In genomic region chr7:1725199-1725701, GRCh38 we compare ENCODE assay signal across 12 cellular contexts. TPM values are rescaled to one million over a fixed set of nuclear protein-coding genes. Genes with fewer than 3 reads are reported as not detected.
A peak's percentile ranks its signal among the peaks of the same experiment; 100 is the strongest.
DNase-seq lines count a peak whose midpoint lies in the region; ATAC-seq, FAIRE-seq and TF ChIP-seq lines count a peak whose summit lies in the region.
"Had no signal": no experiment of that assay in that cellular context is flagged by ENCODE, and none has a peak within 500 bp of the region (broad histone marks: within the 10 kb centered on the region; RNA-seq: fewer than 3 reads in every experiment).

No MANE protein-coding gene starts in this region.

- H3K36me3 ChIP-seq in Karpas-422 (ENCODE audit: insufficient read depth, low read length): no peaks in the 10 kb centered on the region
- H3K36me3 ChIP-seq in effector memory CD4-positive, alpha-beta T cell (ENCODE audit: control insufficient read depth, insufficient read depth, low read length): no peaks in the 10 kb centered on the region
- H3K36me3 ChIP-seq: MG63 had no signal

- H3K27ac ChIP-seq in Karpas-422 (ENCODE audit: low read length): no peak overlapping the region
- H3K27ac ChIP-seq in effector memory CD4-positive, alpha-beta T cell (ENCODE audit: insufficient read depth, low read length, poor library complexity, severe bottlenecking): no peak overlapping the region

- H3K36me3 Mint-ChIP-seq in WTC11: 0 out of 2 replicates have a peak, but pooled peaks cover 4% of the 10 kb centered on the region
- H3K36me3 Mint-ChIP-seq: activated naive CD8-positive, alpha-beta T cell; CD4-positive, CD25-positive, alpha-beta regulatory T cell had no signal

- no peak overlapping the region for H3K4me3 ChIP-seq in Karpas-422 (ENCODE audit: low read length)
- no peak overlapping the region for H3K4me3 ChIP-seq in effector memory CD4-positive, alpha-beta T cell (ENCODE audit: insufficient read depth, low read depth, low read length, poor library complexity, severe bottlenecking)
- H3K4me3 ChIP-seq: MG63 had no signal

- peaks cover 4% of the 10 kb centered on the region for H3K9me3 Mint-ChIP-seq in WTC11

- no peak overlapping the region for H3K4me2 ChIP-seq in Karpas-422 (ENCODE audit: low read depth, low read length, poor library complexity, severe bottlenecking)

- POLR2A ChIA-PET in WTC11 (lab: Charles Lee): no interaction called here

- H4K20me1 ChIP-seq in Karpas-422 (ENCODE audit: insufficient read depth, low read depth, low read length): no peaks in the 10 kb centered on the region

- no peaks in the 10 kb centered on the region for H3K9me2 ChIP-seq in Karpas-422 (replicated peaks; ENCODE audit: insufficient read depth, low read length)

- H3K27me3 Mint-ChIP-seq in WTC11 (ENCODE audit: low read depth): no peaks in the 10 kb centered on the region

- CTCF ChIA-PET in WTC11 (lab: Charles Lee): no interaction called here

- no peak overlapping the region for H2AFZ ChIP-seq in Karpas-422 (ENCODE audit: low read length)

- H3K79me2 ChIP-seq in Karpas-422 (ENCODE audit: low read length): no peaks in the 10 kb centered on the region

- ATAC-seq in WTC11: peak; percentile 81

- no peak overlapping the region for H3K9ac ChIP-seq in Karpas-422 (ENCODE audit: low read length)

- no peak for FAIRE-seq in RCC 7860 (lab: Jason Lieb, UNC)

- no peak overlapping the region for H3K27ac Mint-ChIP-seq in WTC11
- H3K27ac Mint-ChIP-seq: activated naive CD8-positive, alpha-beta T cell; CD4-positive, CD25-positive, alpha-beta regulatory T cell had no signal

- no peak for TF ChIP-seq CTCF in WTC11 (IDR thresholded peaks at IDR 0.05)

- no peaks in the 10 kb centered on the region for H3K4me1 ChIP-seq in Karpas-422 (ENCODE audit: low read length)
- no peaks in the 10 kb centered on the region for H3K4me1 ChIP-seq in effector memory CD4-positive, alpha-beta T cell (ENCODE audit: control insufficient read depth, insufficient read depth, low read length, poor library complexity, severe bottlenecking)

- no peak overlapping the region for H3K4me3 Mint-ChIP-seq in WTC11
- H3K4me3 Mint-ChIP-seq: activated naive CD8-positive, alpha-beta T cell had no signal

- H3K9me3 ChIP-seq in Karpas-422 (ENCODE audit: low read length): no peaks in the 10 kb centered on the region
- H3K9me3 ChIP-seq in effector memory CD4-positive, alpha-beta T cell (ENCODE audit: control insufficient read depth, low read length): no peaks in the 10 kb centered on the region
- H3K9me3 ChIP-seq: MG63 had no signal

- H3K4me1 Mint-ChIP-seq in WTC11: peaks cover 19% of the 10 kb centered on the region

- H3K27me3 ChIP-seq in Karpas-422 (ENCODE audit: low read length): no peaks in the 10 kb centered on the region
- H3K27me3 ChIP-seq in effector memory CD4-positive, alpha-beta T cell (replicated peaks; ENCODE audit: control insufficient read depth, insufficient read depth, low read length, poor library complexity, severe bottlenecking): no peaks in the 10 kb centered on the region
- H3K27me3 ChIP-seq: MG63 had no signal

- peak; percentile 94 for DNase-seq in DMS153 (lab: John Stamatoyannopoulos, UW)
- peak; percentile 67 for DNase-seq in NCI-H2029 treated with DMSO at 0.1 percent for 48 hours (lab: John Stamatoyannopoulos, UW)
- peak; percentile 63 for DNase-seq in WTC11 (ENCODE audit: low spot score)
- peak; percentile 28 for DNase-seq in kidney tubule cell (ENCODE audit: low spot score)
- DNase-seq in Karpas-422: no peak
- DNase-seq in RCC 7860 (ENCODE audit: low spot score): no peak
- no peak for DNase-seq in effector memory CD4-positive, alpha-beta T cell
- DNase-seq in activated CD8-positive, alpha-beta memory T cell treated with anti-CD3 and anti-CD28 coated beads for 24 hours: no peak
- DNase-seq: CD4-positive, CD25-positive, alpha-beta regulatory T cell; MG63; stimulated activated CD4-positive, alpha-beta T cell treated with anti-CD3 and anti-CD28 coated beads, Interleukin-4, amount 100 ng/mL, for 24 hours had no signal

TF ChIP-seq in WTC11, 78 proteins besides CTCF, POLR2A, EP300 and RAD21:
- TF ChIP-seq ZBTB43 (CRISPR knock-in tag; IDR thresholded peaks at IDR 0.05): 0 out of 2 replicates have a peak, but pooled peaks have one; percentile 30
- no peak for TF ChIP-seq SP1 (CRISPR knock-in tag; conservative IDR thresholded peaks at IDR 0.05)

RNA-seq across cellular contexts. Expression of gene ELFN1, which starts 55.2 kb away (rescaled TPM):
- total RNA-seq in WTC11 (2021): 4.1 to 4.6 TPM (median 4.4 TPM) in 3 replicates
- total RNA-seq in Karpas-422 (2014; rRNA removed; shearing (Covaris generic); ENCODE audit: low replicate concordance): not detected in 2 replicates
- total RNA-seq: CD4-positive, CD25-positive, alpha-beta regulatory T cell had no signal

Comparison
In these comparisons a context has a peak if more than half of its experiments do, and no peak if none do; other contexts are left out.
1. DNase-seq: peak in DMS153 (single experiment), NCI-H2029 treated with DMSO at 0.1 percent for 48 hours (single experiment), WTC11 (single experiment) and kidney tubule cell (single experiment); none in Karpas-422 (single experiment), RCC 7860 (single experiment), effector memory CD4-positive, alpha-beta T cell (0 of 3) and activated CD8-positive, alpha-beta memory T cell treated with anti-CD3 and anti-CD28 coated beads for 24 hours (single experiment).